In the genomic region with DNA sequence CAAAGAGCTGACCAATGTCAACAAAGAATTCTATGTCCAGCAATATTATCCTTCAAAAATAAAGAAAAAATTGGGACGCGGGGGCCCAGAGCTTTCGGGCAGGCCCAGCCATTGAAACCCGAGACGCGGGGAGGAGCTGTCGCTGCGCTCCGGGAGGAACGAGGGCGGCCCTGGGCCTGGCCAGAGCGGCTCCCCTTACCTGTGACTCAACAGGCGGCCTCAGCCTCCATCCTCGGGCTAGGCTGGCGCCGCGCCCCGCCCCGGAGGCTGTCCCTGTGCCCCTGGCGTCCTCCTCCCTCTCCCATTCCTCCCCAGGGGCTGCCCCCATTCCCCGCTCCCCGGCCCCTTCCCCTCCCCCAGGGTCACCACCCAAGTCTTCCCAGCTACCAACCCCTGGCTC, we compare ENCODE assay signal across 8 cellular contexts.
DNase-seq lines count a peak whose midpoint lies in the region; ATAC-seq, FAIRE-seq and TF ChIP-seq lines count a peak whose summit lies in the region.
"Not testable (repeated sequence)": the region's sequence is repeated elsewhere in the genome, so short reads cannot be mapped to it uniquely, and the experiment has no call there.

No MANE protein-coding gene starts in this region.

- H3K79me2 ChIP-seq in K562 (ENCODE audit: control insufficient read depth, insufficient read depth, low read length), result not testable (repeated sequence)

- not testable (repeated sequence) for DNase-seq in Panc1 (ENCODE audit: low read depth, low spot score); K562 (ENCODE audit: extremely low read depth in 1 of 4, low spot score in 3 of 4); mucosa of descending colon; aorta

- H3K4me3 ChIP-seq in Panc1 (ENCODE audit: low read depth in 2 of 2, low read length in 2 of 2); K562; mucosa of descending colon; aorta (ENCODE audit: low read length in 2 of 2): not testable (repeated sequence)

- intact Hi-C loops in Panc1 (cut with micrococcal nuclease; ENCODE audit: unreplicated experiment), result loop anchor here (5.0 kb wide), 1 partner anchor 334 kb away; no protein-coding TSS in a partner anchor
- intact Hi-C loops in K562 (cut with micrococcal nuclease), result loop anchor here (10.0 kb wide), 1 partner anchor 94 kb away; no protein-coding TSS in a partner anchor
- intact Hi-C loops in mucosa of descending colon (cut with DNase I, micrococcal nuclease), result loop anchor here in 1 of 2 donors (5.0 kb wide), 1 partner anchor 181 kb away; no protein-coding TSS in a partner anchor
- intact Hi-C loops in aorta (cut with DNase I), result loop anchor here in 1 of 2 donors (5.0 to 10.0 kb wide), 2 partner anchors 124 to 334 kb away; partner anchors contain the start of gene ARRDC4

- H3K36me3 ChIP-seq in Panc1 (ENCODE audit: control insufficient read depth, insufficient read depth, low read length); K562 (ENCODE audit: control insufficient read depth, insufficient read depth, low read length); mucosa of descending colon (ENCODE audit: low read depth); aorta (ENCODE audit: control insufficient read depth in 1 of 2, insufficient read depth in 2 of 2, low read length in 1 of 2): not testable (repeated sequence)

- not testable (repeated sequence) for H4K20me1 ChIP-seq in K562 (replicated peaks; ENCODE audit: control insufficient read depth, insufficient read depth, low read length)

- 9% methylated on average over 9 of the region's 22 CpGs for WGBS in K562 (ENCODE audit: insufficient coverage, low coverage, missing lambda C conversion rate)
- 67 to 89% methylated on average over 9 to 14 of the region's 22 CpGs for WGBS in aorta, 2 donors

- TF ChIP-seq POLR2A in K562 (conservative IDR thresholded peaks at IDR 0.05), result not testable (repeated sequence)

- CTCF ChIA-PET in Panc1 (lab: Charles Lee); K562 (lab: Yijun Ruan, JAX; ENCODE audit: low intra/inter-chr PET ratio): not testable (repeated sequence)

- H3K9ac ChIP-seq in K562 (ENCODE audit: insufficient read depth in 1 of 2, low read depth in 2 of 2, low read length in 2 of 2), result not testable (repeated sequence)

- not testable (repeated sequence) for H3K27me3 ChIP-seq in Panc1 (ENCODE audit: control insufficient read depth, insufficient read depth, low read length); K562 (ENCODE audit: control insufficient read depth in 2 of 2, insufficient read depth in 2 of 2, low read length in 2 of 2); aorta (ENCODE audit: control insufficient read depth in 1 of 2, insufficient read depth in 2 of 2, low read length in 1 of 2)

- ATAC-seq in GM18861 (IDR thresholded peaks at IDR 0.05; ENCODE audit: unreplicated experiment) (peak; percentile 66), GM21381 (IDR thresholded peaks at IDR 0.05; ENCODE audit: unreplicated experiment) (peak; percentile 92), HG02642 (IDR thresholded peaks at IDR 0.05; ENCODE audit: poor library complexity, unreplicated experiment) (peak; percentile 83), HG03175 (IDR thresholded peaks at IDR 0.05; ENCODE audit: unreplicated experiment) (peak; percentile 97), Panc1 (peak; percentile 100), K562 (peak; percentile 99), mucosa of descending colon (peak; percentile 91), aorta (ENCODE audit: low FRiP score) (peak; percentile 70)

- not testable (repeated sequence) for TF ChIP-seq EP300 in K562 (IDR thresholded peaks at IDR 0.05; ENCODE audit: low read length)

- not testable (repeated sequence) for H3K4me1 ChIP-seq in Panc1 (ENCODE audit: control insufficient read depth, insufficient read depth, low read length); K562 (replicated peaks in 1 of 2; ENCODE audit: control insufficient read depth in 2 of 2, insufficient read depth in 2 of 2, low read length in 2 of 2); mucosa of descending colon (ENCODE audit: low read depth); aorta (ENCODE audit: control insufficient read depth in 1 of 2, insufficient read depth in 2 of 2, low read length in 2 of 2)

- H2AFZ ChIP-seq in K562 (ENCODE audit: low read depth, low read length), result peak overlapping the region; percentile 77

- TF ChIP-seq CTCF in Panc1 (IDR thresholded peaks at IDR 0.05); K562 (IDR thresholded peaks at IDR 0.05 in 2 of 3, conservative IDR thresholded peaks at IDR 0.05 in 1 of 3; ENCODE audit: insufficient read depth in 2 of 3, low read depth in 1 of 3, low read length in 3 of 3); mucosa of descending colon (IDR thresholded peaks at IDR 0.05): not testable (repeated sequence)

- not testable (repeated sequence) for H3K4me2 ChIP-seq in K562 (ENCODE audit: insufficient read depth, low read length)

- POLR2A ChIA-PET in Panc1 (lab: Charles Lee); K562 (lab: Yijun Ruan, JAX): not testable (repeated sequence)

- not testable (repeated sequence) for H3K27ac ChIP-seq in Panc1 (ENCODE audit: low read length); K562 (ENCODE audit: extremely low read depth, low read depth, low read length); aorta (ENCODE audit: low read depth in 1 of 2, low read length in 2 of 2)

- TF ChIP-seq RAD21 in K562 (CRISPR knock-in tag; conservative IDR thresholded peaks at IDR 0.05 in 1 of 2, IDR thresholded peaks at IDR 0.05 in 1 of 2), result not testable (repeated sequence)

- H3K9me1 ChIP-seq in K562 (ENCODE audit: control insufficient read depth, insufficient read depth, low read length), result not testable (repeated sequence)

- not testable (repeated sequence) for H3K9me3 ChIP-seq in Panc1 (ENCODE audit: control insufficient read depth, insufficient read depth, low read depth, low read length); K562 (replicated peaks; ENCODE audit: control insufficient read depth, insufficient read depth, low read depth, low read length); mucosa of descending colon; aorta (ENCODE audit: control insufficient read depth, low read length)

- not testable (repeated sequence) for BruUV-seq in Panc1 (replicated peaks; lab: Mats Ljungman, UMichigan); K562 (replicated peaks; lab: Mats Ljungman, UMichigan)

- peak; percentile 79 for FAIRE-seq in K562 (lab: Jason Lieb, UNC)

- in situ Hi-C loops in Panc1 (cut with HindIII; ENCODE audit: low pct_unique_long_range_greater_than_20kb, low sequenced_read_pairs), result not testable (repeated sequence)
- in situ Hi-C loops in K562 (cut with MboI), result loop anchor here (10.0 kb wide), 1 partner anchor 184 kb away; no protein-coding TSS in a partner anchor
